In genomic region chr17:59373879-59374495, GRCh38 we compare ENCODE assay signal across 10 cellular contexts. TPM values are rescaled to one million over a fixed set of nuclear protein-coding genes. Genes with fewer than 3 reads are reported as not detected.
DNase-seq lines count a peak whose midpoint lies in the region; ATAC-seq and TF ChIP-seq lines count a peak whose summit lies in the region.
"Had no signal": no experiment of that assay in that cellular context is flagged by ENCODE, and none has a peak within 500 bp of the region (broad histone marks: within the 10 kb centered on the region; RNA-seq: fewer than 3 reads in every experiment).

No MANE protein-coding gene starts in this region.

- H3K27ac ChIP-seq in breast epithelium (peak overlapping the region; percentile 78 to 97), aorta (ENCODE audit: low read depth in 1 of 2, low read length in 2 of 2) (peak overlapping the region; percentile 99)

- peaks cover 80% of the 10 kb centered on the region for H3K4me1 Mint-ChIP-seq in activated naive CD4-positive, alpha-beta T cell treated with anti-CD3 and anti-CD28 coated beads, Interleukin-2, amount 50 U/mL, for 24 hours
- peaks cover 57% of the 10 kb centered on the region for H3K4me1 Mint-ChIP-seq in memory B cell

- no peak for TF ChIP-seq CTCF in breast epithelium (IDR thresholded peaks at IDR 0.05)

- H3K27me3 Mint-ChIP-seq in activated naive CD4-positive, alpha-beta T cell treated with anti-CD3 and anti-CD28 coated beads, Interleukin-2, amount 50 U/mL, for 24 hours = no peaks in the 10 kb centered on the region
- H3K27me3 Mint-ChIP-seq in memory B cell = no peaks in the 10 kb centered on the region

- no peak overlapping the region for H3K4me3 ChIP-seq in breast epithelium
- H3K4me3 ChIP-seq in aorta (ENCODE audit: low read length in 2 of 2) = no peak overlapping the region

- H3K4me1 ChIP-seq in breast epithelium (peaks cover 23 to 41% of the 10 kb centered on the region in 2 donors), aorta (ENCODE audit: control insufficient read depth in 1 of 2, insufficient read depth in 2 of 2, low read length in 2 of 2) (peaks cover 12 to 41% of the 10 kb centered on the region in 2 donors)

- peak overlapping the region; percentile 92 for H3K27ac Mint-ChIP-seq in activated naive CD4-positive, alpha-beta T cell treated with anti-CD3 and anti-CD28 coated beads, Interleukin-2, amount 50 U/mL, for 24 hours
- H3K27ac Mint-ChIP-seq in memory B cell = peak overlapping the region; percentile 86

- DNase-seq in activated naive CD4-positive, alpha-beta T cell treated with anti-CD3 and anti-CD28 coated beads, Interleukin-2, amount 50 U/mL, for 16 hours = no peak
- no peak for DNase-seq in breast epithelium (ENCODE audit: low spot score in 2 of 2)
- DNase-seq in memory B cell (ENCODE audit: low spot score in 2 of 2) = no peak
- DNase-seq in aorta = no peak
- DNase-seq in stimulated activated CD4-positive, alpha-beta T cell treated with anti-CD3 and anti-CD28 coated beads, Interleukin-4, amount 100 ng/mL, for 4 hours = no peak
- no peak for DNase-seq in kidney tubule cell (ENCODE audit: low spot score)
- DNase-seq: activated CD4-positive, alpha-beta T cell treated with anti-CD3 and anti-CD28 coated beads for 48 hours had no signal

- H3K27me3 ChIP-seq in breast epithelium (no peaks in the 10 kb centered on the region), aorta (ENCODE audit: control insufficient read depth in 1 of 2, insufficient read depth in 2 of 2, low read length in 1 of 2) (no peaks in the 10 kb centered on the region)

- H3K4me3 Mint-ChIP-seq in activated naive CD4-positive, alpha-beta T cell treated with anti-CD3 and anti-CD28 coated beads, Interleukin-2, amount 50 U/mL, for 24 hours = peak overlapping the region; percentile 71
- peak overlapping the region; percentile 66 for H3K4me3 Mint-ChIP-seq in memory B cell

- 57% methylated on average over 5 of the region's 5 CpGs for WGBS in aorta, 2 donors

- ATAC-seq in memory B cell (ENCODE audit: low read depth) (no peak), aorta (ENCODE audit: low FRiP score) (peak; percentile 45), HG03469 (IDR thresholded peaks at IDR 0.05; ENCODE audit: unreplicated experiment) (no peak)

- no peaks in the 10 kb centered on the region for H3K9me3 Mint-ChIP-seq in activated naive CD4-positive, alpha-beta T cell treated with anti-CD3 and anti-CD28 coated beads, Interleukin-2, amount 50 U/mL, for 24 hours
- H3K9me3 Mint-ChIP-seq in memory B cell = no peaks in the 10 kb centered on the region
- H3K9me3 Mint-ChIP-seq: neural crest cell had no signal

- intact Hi-C loops in breast epithelium (cut with DNase I; ENCODE audit: low total_unique reads) (no loop called here), aorta (cut with DNase I) (loop anchor here in 1 of 2 donors (5.0 kb wide), 1 partner anchor 53 kb away; no protein-coding TSS in a partner anchor)

- H3K36me3 Mint-ChIP-seq in activated naive CD4-positive, alpha-beta T cell treated with anti-CD3 and anti-CD28 coated beads, Interleukin-2, amount 50 U/mL, for 24 hours = no peaks in the 10 kb centered on the region
- no peaks in the 10 kb centered on the region for H3K36me3 Mint-ChIP-seq in memory B cell

- no peaks in the 10 kb centered on the region for H3K9me3 ChIP-seq in breast epithelium
- no peaks in the 10 kb centered on the region for H3K9me3 ChIP-seq in aorta (ENCODE audit: control insufficient read depth, low read length)

- H3K36me3 ChIP-seq in breast epithelium = no peaks in the 10 kb centered on the region
- no peaks in the 10 kb centered on the region for H3K36me3 ChIP-seq in aorta (ENCODE audit: control insufficient read depth in 1 of 2, insufficient read depth in 2 of 2, low read length in 1 of 2)

- no peak for TF ChIP-seq POLR2A in breast epithelium (IDR thresholded peaks at IDR 0.05)

RNA-seq across cellular contexts. Expression of gene YPEL2, which starts 42.5 kb away (rescaled TPM):
- total RNA-seq in breast epithelium (10 to 100 TPM; 26.5 to 64.8 (median 33.2) TPM), aorta (10 to 100 TPM; 38.5 to 54.0 TPM)
- polyA plus RNA-seq in aorta = 10 to 100 TPM; 16.8 to 23.0 TPM
